7 cellular contexts compared by ENCODE assay signal in genomic region chr5:172150514-172151425, GRCh38. TPM values are rescaled to one million over a fixed set of nuclear protein-coding genes. Genes with fewer than 3 reads are reported as not detected.
DNase-seq lines count a peak whose midpoint lies in the region; ATAC-seq and TF ChIP-seq lines count a peak whose summit lies in the region.

No MANE protein-coding gene starts in this region.

- no peak for TF ChIP-seq CTCF in gastroesophageal sphincter (IDR thresholded peaks at IDR 0.05)
- no peak for TF ChIP-seq CTCF in prostate gland (IDR thresholded peaks at IDR 0.05)

- intact Hi-C loops in prostate gland (cut with DNase I): no loop called here

- no peaks in the 10 kb centered on the region for H3K9me3 Mint-ChIP-seq in stimulated activated naive B cell treated with anti-CD40 and anti-IgM and Interleukin-4, amounts not matched to agents 10 μg/mL and 1 μg/mL and 100 μg/mL, for 72 hours

- H3K36me3 ChIP-seq in gastroesophageal sphincter (peaks cover 0 to 47% of the 10 kb centered on the region in 2 donors), prostate gland (no peaks in the 10 kb centered on the region)

- H3K9me3 ChIP-seq in gastroesophageal sphincter: no peaks in the 10 kb centered on the region
- no peaks in the 10 kb centered on the region for H3K9me3 ChIP-seq in prostate gland

- H3K27me3 Mint-ChIP-seq in stimulated activated naive B cell treated with anti-CD40 and anti-IgM and Interleukin-4, amounts not matched to agents 10 μg/mL and 1 μg/mL and 100 μg/mL, for 72 hours: no peaks in the 10 kb centered on the region

- H3K36me3 Mint-ChIP-seq in stimulated activated naive B cell treated with anti-CD40 and anti-IgM and Interleukin-4, amounts not matched to agents 10 μg/mL and 1 μg/mL and 100 μg/mL, for 72 hours: peaks cover 64 to 77% of the 10 kb centered on the region in 2 donors

- WGBS in gastroesophageal sphincter (ENCODE audit: low coverage in 1 of 2), 2 donors: 78 to 86% methylated on average over 6 of the region's 16 CpGs
- WGBS in prostate gland: 84% methylated on average over 16 of the region's 16 CpGs

- no peak for TF ChIP-seq EP300 in gastroesophageal sphincter (IDR thresholded peaks at IDR 0.05)

- H3K4me3 ChIP-seq in gastroesophageal sphincter (no peak overlapping the region), prostate gland (no peak overlapping the region)

- DNase-seq in SKM-1 (lab: John Stamatoyannopoulos, UW; ENCODE audit: unreplicated experiment) (peak; percentile 91), amniotic stem cell (lab: John Stamatoyannopoulos, UW) (no peak), prostate gland (ENCODE audit: low spot score) (no peak)
- DNase-seq in stimulated activated naive B cell treated with anti-CD40 and anti-IgM and Interleukin-4, amounts not matched to agents 10 μg/mL and 1 μg/mL and 100 μg/mL, for 72 hours: peak; percentile 31

- peaks cover 0 to 8% (median 0%) of the 10 kb centered on the region in 3 donors for H3K4me1 ChIP-seq in gastroesophageal sphincter
- H3K4me1 ChIP-seq in prostate gland (replicated peaks): no peaks in the 10 kb centered on the region

- peak overlapping the region; percentile 67 to 68 for H3K4me3 Mint-ChIP-seq in stimulated activated naive B cell treated with anti-CD40 and anti-IgM and Interleukin-4, amounts not matched to agents 10 μg/mL and 1 μg/mL and 100 μg/mL, for 72 hours

- H3K27ac ChIP-seq in gastroesophageal sphincter: peak overlapping the region in 2 of 4 donors; percentile 1 to 52
- no peak overlapping the region for H3K27ac ChIP-seq in prostate gland

- H3K27ac Mint-ChIP-seq in stimulated activated naive B cell treated with anti-CD40 and anti-IgM and Interleukin-4, amounts not matched to agents 10 μg/mL and 1 μg/mL and 100 μg/mL, for 72 hours: peak overlapping the region; percentile 94

- H3K4me1 Mint-ChIP-seq in stimulated activated naive B cell treated with anti-CD40 and anti-IgM and Interleukin-4, amounts not matched to agents 10 μg/mL and 1 μg/mL and 100 μg/mL, for 72 hours: peaks cover 57 to 77% of the 10 kb centered on the region in 2 donors

- no peaks in the 10 kb centered on the region for H3K27me3 ChIP-seq in gastroesophageal sphincter
- no peaks in the 10 kb centered on the region for H3K27me3 ChIP-seq in prostate gland (replicated peaks; ENCODE audit: insufficient read depth)

- no peak for TF ChIP-seq POLR2A in gastroesophageal sphincter (IDR thresholded peaks at IDR 0.05)
- TF ChIP-seq POLR2A in prostate gland (IDR thresholded peaks at IDR 0.05): no peak

- ATAC-seq in GM19035 (IDR thresholded peaks at IDR 0.05; ENCODE audit: unreplicated experiment) (peak; percentile 78), HG02938 (IDR thresholded peaks at IDR 0.05; ENCODE audit: unreplicated experiment) (peak; percentile 50), gastroesophageal sphincter (peak; percentile 75)
- peak; percentile 79 to 82 for ATAC-seq in stimulated activated naive B cell treated with anti-CD40 and anti-IgM and Interleukin-4, amounts not matched to agents 10 μg/mL and 1 μg/mL and 100 μg/mL, for 72 hours (replicated peaks)

RNA-seq across cellular contexts. Expression of gene STK10, which starts 37.3 kb away (rescaled TPM):
- total RNA-seq in gastroesophageal sphincter (10 to 100 TPM; 14.1 to 30.4 (median 19.4) TPM), prostate gland (10 to 100 TPM in 1 of 2 donors, 1 to 10 TPM in 1; 4.6 to 73.3 TPM)

RNA-seq across cellular contexts. Expression of gene EFCAB9, which starts 43.2 kb away (rescaled TPM):
- total RNA-seq in gastroesophageal sphincter (not detected), prostate gland (not detected)

Comparison
In these comparisons a context has a peak if more than half of its experiments do, and no peak if none do; other contexts are left out.
1. DNase-seq: peak in SKM-1 (single experiment) and stimulated activated naive B cell treated with anti-CD40 and anti-IgM and Interleukin-4, amounts not matched to agents 10 μg/mL and 1 μg/mL and 100 μg/mL, for 72 hours (single experiment); none in amniotic stem cell (single experiment) and prostate gland (single experiment).
2. Peak in every context shown above with its lines, with median percentiles within 50 percentile points of each other: ATAC-seq.